15 cellular contexts compared by ENCODE assay signal in the genomic region with DNA sequence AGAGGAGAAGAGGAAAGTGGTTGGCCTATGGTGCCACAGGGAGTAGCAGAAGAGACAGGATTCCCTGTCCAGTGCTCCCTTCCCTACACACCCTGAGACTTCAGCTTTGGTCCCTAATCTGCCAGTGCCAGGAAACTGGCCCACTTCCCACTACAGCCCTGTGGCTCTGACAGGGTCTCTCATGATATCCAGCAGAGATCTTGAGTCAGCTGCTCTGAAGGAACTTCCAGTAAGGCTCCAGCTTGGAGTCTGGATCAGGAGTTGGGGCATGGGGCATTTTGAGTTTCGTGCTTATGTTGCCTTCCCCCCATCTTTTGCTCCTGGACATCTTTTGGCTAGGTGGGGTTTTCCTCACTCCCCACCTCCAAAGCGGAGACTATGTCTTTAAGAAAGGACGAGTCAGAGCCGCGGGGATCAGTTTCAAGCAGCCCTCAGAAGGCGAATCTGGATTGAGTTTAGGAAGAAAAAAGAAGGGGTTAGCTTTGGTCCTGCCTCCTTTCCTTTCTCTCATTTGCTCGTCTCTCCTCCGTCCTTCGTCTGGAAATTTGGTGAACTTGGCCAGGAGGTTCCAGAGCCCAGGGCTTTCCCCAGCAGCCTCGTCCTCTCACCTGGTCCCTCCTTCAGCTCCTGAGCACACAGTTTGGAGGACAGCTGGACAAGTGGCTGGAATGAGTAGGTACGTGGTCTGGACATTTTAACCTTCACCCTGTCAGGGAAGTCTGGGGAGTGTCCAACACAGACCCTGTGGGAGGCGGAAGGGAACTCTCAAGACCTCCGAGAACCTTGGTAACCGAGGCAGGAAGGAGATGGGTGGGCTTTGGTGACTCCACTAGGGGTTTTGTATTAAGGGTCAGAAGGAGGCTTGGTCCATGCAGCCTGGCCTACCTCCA.
DNase-seq lines count a peak whose midpoint lies in the region; ATAC-seq and TF ChIP-seq lines count a peak whose summit lies in the region.
"Had no signal": no experiment of that assay in that cellular context is flagged by ENCODE, and none has a peak within 500 bp of the region (broad histone marks: within the 10 kb centered on the region; RNA-seq: fewer than 3 reads in every experiment).

No MANE protein-coding gene starts in this region.

- H3K9me3 Mint-ChIP-seq in WTC11 = no peaks in the 10 kb centered on the region
- H3K9me3 Mint-ChIP-seq: T-helper 2 cell treated with Interferon-gamma antibody and Interleukin-4, amounts not matched to agents 5 μg/mL and 100 μg/mL, for 36 hours had no signal

- CTCF ChIA-PET in AG04449 (lab: Yijun Ruan, JAX) = interaction anchor here (0.9 to 6.5 kb wide), 4 partner anchors 8 to 100 kb away, joined by 3 to 75 read pairs (median 18); no protein-coding TSS in a partner anchor
- CTCF ChIA-PET in WTC11 (lab: Charles Lee) = interaction anchor here (0.9 kb wide), 1 partner anchor 88 kb away, joined by 3 read pairs; no protein-coding TSS in a partner anchor

- H3K9me3 ChIP-seq in fibroblast of lung (ENCODE audit: control insufficient read depth, insufficient read depth, low read depth, low read length) = no peaks in the 10 kb centered on the region
- H3K9me3 ChIP-seq in trophoblast cell (ENCODE audit: insufficient read depth, low read depth, low read length) = no peaks in the 10 kb centered on the region
- H3K9me3 ChIP-seq: SJCRH30 had no signal

- peaks cover 14% of the 10 kb centered on the region for H3K4me1 ChIP-seq in fibroblast of lung (ENCODE audit: control insufficient read depth, extremely low read depth, insufficient read depth, low read length)
- peaks cover 23 to 33% of the 10 kb centered on the region in 2 experiments for H3K4me1 ChIP-seq in trophoblast cell (ENCODE audit: control insufficient read depth in 1 of 2, insufficient read depth in 2 of 2, low read length in 2 of 2)

- H4K20me1 ChIP-seq in fibroblast of lung (ENCODE audit: control insufficient read depth, extremely low read depth, insufficient read depth, low read length) = no peaks in the 10 kb centered on the region

- H2AFZ ChIP-seq in fibroblast of lung (ENCODE audit: low read length) = no peak overlapping the region
- no peak overlapping the region for H2AFZ ChIP-seq in trophoblast cell (ENCODE audit: insufficient read depth, low read length, poor library complexity)

- peaks cover 23% of the 10 kb centered on the region for H3K79me1 ChIP-seq in trophoblast cell (ENCODE audit: low read length)

- H3K27me3 Mint-ChIP-seq in WTC11 (ENCODE audit: low read depth) = no peaks in the 10 kb centered on the region

- peak overlapping the region; percentile 87 for H2BK12ac ChIP-seq in trophoblast cell (ENCODE audit: low read length)

- H4K12ac ChIP-seq in trophoblast cell (ENCODE audit: low read depth, low read length) = no peak overlapping the region

- H4K8ac ChIP-seq in trophoblast cell (ENCODE audit: low read depth, low read length) = no peak overlapping the region

- ATAC-seq in WTC11 (no peak), GM19467 (IDR thresholded peaks at IDR 0.05; ENCODE audit: unreplicated experiment) (no peak)
- ATAC-seq: left lobe of liver had no signal

- TF ChIP-seq CTCF in AG04449 (IDR thresholded peaks at IDR 0.05; ENCODE audit: insufficient read depth, low read length, missing control alignments) (no peak), WTC11 (IDR thresholded peaks at IDR 0.05) (no peak), fibroblast of lung (conservative IDR thresholded peaks at IDR 0.05 in 1 of 2, IDR thresholded peaks at IDR 0.05 in 1 of 2; ENCODE audit: low read depth in 1 of 2, low read length in 2 of 2) (no peak)

- no peaks in the 10 kb centered on the region for H3K36me3 ChIP-seq in fibroblast of lung (ENCODE audit: control insufficient read depth, insufficient read depth, low read length)
- H3K36me3 ChIP-seq in trophoblast cell (ENCODE audit: control insufficient read depth in 1 of 2, insufficient read depth in 2 of 2, low read length in 2 of 2) = peaks cover 0 to 1% of the 10 kb centered on the region in 2 experiments
- H3K36me3 ChIP-seq: SJCRH30 had no signal

- H3K18ac ChIP-seq in trophoblast cell (ENCODE audit: low read length) = peak overlapping the region; percentile 80

- peak overlapping the region; percentile 52 for H3K14ac ChIP-seq in trophoblast cell (ENCODE audit: low read length)

- H3K4me1 Mint-ChIP-seq in WTC11 = peaks cover 9% of the 10 kb centered on the region

- no peak overlapping the region for H3K4ac ChIP-seq in trophoblast cell (ENCODE audit: low read depth, low read length)

- H3K79me2 ChIP-seq in fibroblast of lung (ENCODE audit: control insufficient read depth, insufficient read depth, low read length) (no peaks in the 10 kb centered on the region), trophoblast cell (ENCODE audit: control insufficient read depth, insufficient read depth, low read length, poor library complexity) (no peaks in the 10 kb centered on the region)

- no peaks in the 10 kb centered on the region for H3K36me3 Mint-ChIP-seq in WTC11

- POLR2A ChIA-PET in AG04449 (lab: Yijun Ruan, JAX) = no interaction called here
- POLR2A ChIA-PET in WTC11 (lab: Charles Lee) = no interaction called here

- H3K4me2 ChIP-seq in fibroblast of lung (ENCODE audit: extremely low read depth, insufficient read depth, low read length) (peak overlapping the region; percentile 95), trophoblast cell (ENCODE audit: low read length) (no peak overlapping the region)

- no peak overlapping the region for H3K4me3 Mint-ChIP-seq in WTC11
- H3K4me3 Mint-ChIP-seq: T-helper 2 cell treated with Interferon-gamma antibody and Interleukin-4, amounts not matched to agents 5 μg/mL and 100 μg/mL, for 36 hours had no signal

- WGBS in trophoblast cell (ENCODE audit: extremely low coverage, insufficient coverage, insufficient read length) = no CpG with 5 or more reads among the region's 14 CpGs

- no peak overlapping the region for H3K23ac ChIP-seq in trophoblast cell (ENCODE audit: low read length)

- peak overlapping the region; percentile 43 for H4K91ac ChIP-seq in trophoblast cell (ENCODE audit: low read depth, low read length)

- H3K27ac Mint-ChIP-seq in WTC11 = 0 out of 2 replicates have a peak overlapping the region, but pooled peaks have one; percentile 23
- H3K27ac Mint-ChIP-seq: T-helper 2 cell treated with Interferon-gamma antibody and Interleukin-4, amounts not matched to agents 5 μg/mL and 100 μg/mL, for 36 hours had no signal

- H3K4me3 ChIP-seq in AG04449 (ENCODE audit: low read depth, low read length) (peak overlapping the region; percentile 61), fibroblast of lung (replicated peaks in 1 of 4; ENCODE audit: control extremely low read depth in 1 of 4, insufficient read depth in 1 of 4, low read depth in 3 of 4, low read length in 4 of 4) (peak overlapping the region; percentile 13 to 64 (median 26)), trophoblast cell (ENCODE audit: low read depth, low read length) (no peak overlapping the region)
- H3K4me3 ChIP-seq: SJCRH30 had no signal

- H3K9ac ChIP-seq in fibroblast of lung (ENCODE audit: insufficient read depth, low read length) (no peak overlapping the region), trophoblast cell (ENCODE audit: low read length) (no peak overlapping the region)

- no peak for DNase-seq in AG04449 (ENCODE audit: low read depth, low spot score)
- no peak for DNase-seq in WTC11 (ENCODE audit: low spot score)
- DNase-seq in fibroblast of lung (ENCODE audit: low read depth in 2 of 2) = no peak
- DNase-seq in trophoblast cell = no peak
- no peak for DNase-seq in NCI-H146 treated with DMSO at 0.1 percent for 48 hours (lab: John Stamatoyannopoulos, UW; ENCODE audit: unreplicated experiment)
- DNase-seq in SIG-M5 treated with dmso at 0.1 percent for 504 hours (lab: John Stamatoyannopoulos, UW; ENCODE audit: unreplicated experiment) = no peak
- no peak for DNase-seq in amniotic stem cell (lab: John Stamatoyannopoulos, UW)
- DNase-seq: activated CD4-positive, CD25-positive, alpha-beta regulatory T cell; DMS153; NCI-H1436 treated with DMSO at 0.1 percent for 48 hours; NCI-H774; SJCRH30 had no signal

- H3K27ac ChIP-seq in fibroblast of lung (ENCODE audit: insufficient read depth, low read length) (peak overlapping the region; percentile 39), trophoblast cell (ENCODE audit: low read depth, low read length) (no peak overlapping the region)
- H3K27ac ChIP-seq: SJCRH30 had no signal

- H3K27me3 ChIP-seq in fibroblast of lung (ENCODE audit: control insufficient read depth, insufficient read depth, low read length) (no peaks in the 10 kb centered on the region), trophoblast cell (ENCODE audit: insufficient read depth, low read length) (no peaks in the 10 kb centered on the region)
- H3K27me3 ChIP-seq: SJCRH30 had no signal

- peak overlapping the region; percentile 38 for H2BK120ac ChIP-seq in trophoblast cell (ENCODE audit: insufficient read depth, low read length, poor library complexity)

- H2AK5ac ChIP-seq in trophoblast cell (ENCODE audit: low read length) = peak overlapping the region; percentile 60

- H2BK5ac ChIP-seq in trophoblast cell (ENCODE audit: low read depth, low read length, poor library complexity) = no peak overlapping the region

TF ChIP-seq in WTC11, 78 proteins besides CTCF, POLR2A, EP300 and RAD21 (continues in another document):
- TF ChIP-seq, protein P1, sequence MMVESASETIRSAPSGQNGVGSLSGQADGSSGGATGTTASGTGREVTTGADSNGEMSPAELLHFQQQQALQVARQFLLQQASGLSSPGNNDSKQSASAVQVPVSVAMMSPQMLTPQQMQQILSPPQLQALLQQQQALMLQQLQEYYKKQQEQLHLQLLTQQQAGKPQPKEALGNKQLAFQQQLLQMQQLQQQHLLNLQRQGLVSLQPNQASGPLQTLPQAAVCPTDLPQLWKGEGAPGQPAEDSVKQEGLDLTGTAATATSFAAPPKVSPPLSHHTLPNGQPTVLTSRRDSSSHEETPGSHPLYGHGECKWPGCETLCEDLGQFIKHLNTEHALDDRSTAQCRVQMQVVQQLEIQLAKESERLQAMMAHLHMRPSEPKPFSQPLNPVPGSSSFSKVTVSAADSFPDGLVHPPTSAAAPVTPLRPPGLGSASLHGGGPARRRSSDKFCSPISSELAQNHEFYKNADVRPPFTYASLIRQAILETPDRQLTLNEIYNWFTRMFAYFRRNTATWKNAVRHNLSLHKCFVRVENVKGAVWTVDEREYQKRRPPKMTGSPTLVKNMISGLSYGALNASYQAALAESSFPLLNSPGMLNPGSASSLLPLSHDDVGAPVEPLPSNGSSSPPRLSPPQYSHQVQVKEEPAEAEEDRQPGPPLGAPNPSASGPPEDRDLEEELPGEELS (CRISPR knock-in tag; IDR thresholded peaks at IDR 0.05) = no peak
- no peak for TF ChIP-seq ZNF138 (CRISPR knock-in tag; conservative IDR thresholded peaks at IDR 0.05)
- TF ChIP-seq, protein P2, sequence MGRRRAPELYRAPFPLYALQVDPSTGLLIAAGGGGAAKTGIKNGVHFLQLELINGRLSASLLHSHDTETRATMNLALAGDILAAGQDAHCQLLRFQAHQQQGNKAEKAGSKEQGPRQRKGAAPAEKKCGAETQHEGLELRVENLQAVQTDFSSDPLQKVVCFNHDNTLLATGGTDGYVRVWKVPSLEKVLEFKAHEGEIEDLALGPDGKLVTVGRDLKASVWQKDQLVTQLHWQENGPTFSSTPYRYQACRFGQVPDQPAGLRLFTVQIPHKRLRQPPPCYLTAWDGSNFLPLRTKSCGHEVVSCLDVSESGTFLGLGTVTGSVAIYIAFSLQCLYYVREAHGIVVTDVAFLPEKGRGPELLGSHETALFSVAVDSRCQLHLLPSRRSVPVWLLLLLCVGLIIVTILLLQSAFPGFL (CRISPR knock-in tag; IDR thresholded peaks at IDR 0.05; ENCODE audit: borderline replicate concordance) = no peak
